Comparison of ENCODE assay signal across 1 cellular context in genomic region chr1:172557270-172557669, GRCh38.
TF ChIP-seq lines count a peak whose summit lies in the region.

No MANE protein-coding gene starts in this region.

TF ChIP-seq in HepG2, 621 proteins besides CTCF, POLR2A, EP300 and RAD21 (continued from another document):
- no peak for TF ChIP-seq LRRFIP1 (CRISPR knock-in tag; conservative IDR thresholded peaks at IDR 0.05)
- TF ChIP-seq REXO4 (CRISPR knock-in tag; IDR thresholded peaks at IDR 0.05; ENCODE audit: borderline replicate concordance): no peak
- no peak for TF ChIP-seq ZNF253 (CRISPR knock-in tag; IDR thresholded peaks at IDR 0.05; ENCODE audit: borderline replicate concordance)
- no peak for TF ChIP-seq ZNF18 (CRISPR knock-in tag; IDR thresholded peaks at IDR 0.05; ENCODE audit: insufficient replicate concordance)
- no peak for TF ChIP-seq ZSCAN31 (CRISPR knock-in tag; IDR thresholded peaks at IDR 0.05; ENCODE audit: low read depth)
- no peak for TF ChIP-seq FOSL2 (CRISPR knock-in tag; IDR thresholded peaks at IDR 0.05)
- TF ChIP-seq SNAI1 (CRISPR knock-in tag; IDR thresholded peaks at IDR 0.05; ENCODE audit: borderline replicate concordance): no peak
- TF ChIP-seq ZNF605 (CRISPR knock-in tag; IDR thresholded peaks at IDR 0.05): no peak
- TF ChIP-seq ATM (IDR thresholded peaks at IDR 0.05; ENCODE audit: borderline replicate concordance): no peak
- no peak for TF ChIP-seq TBL1XR1 (IDR thresholded peaks at IDR 0.05; ENCODE audit: borderline replicate concordance, low read length, partially characterized antibody)
- no peak for TF ChIP-seq ARHGAP35 (CRISPR knock-in tag; IDR thresholded peaks at IDR 0.05; ENCODE audit: borderline replicate concordance)
- TF ChIP-seq NCOR1 (IDR thresholded peaks at IDR 0.05; ENCODE audit: borderline replicate concordance, low read length): peak; percentile 20; the same call in 1 of the 2 replicates
- no peak for TF ChIP-seq THAP9 (CRISPR knock-in tag; IDR thresholded peaks at IDR 0.05; ENCODE audit: borderline replicate concordance)
- peak; percentile 45; the same call in 1 of the 2 replicates for TF ChIP-seq PAXIP1 (CRISPR knock-in tag; conservative IDR thresholded peaks at IDR 0.05)
- no peak; the same call in 1 of the 2 replicates for TF ChIP-seq RCOR2 (CRISPR knock-in tag; IDR thresholded peaks at IDR 0.05)
- no peak for TF ChIP-seq ZFP62 (CRISPR knock-in tag; IDR thresholded peaks at IDR 0.05)
- no peak for TF ChIP-seq EHMT2 (IDR thresholded peaks at IDR 0.05; ENCODE audit: borderline replicate concordance, low read depth, low read length)
- no peak for TF ChIP-seq ZSCAN29 (CRISPR knock-in tag; conservative IDR thresholded peaks at IDR 0.05)
- TF ChIP-seq ZSCAN30 (CRISPR knock-in tag; IDR thresholded peaks at IDR 0.05): no peak
- TF ChIP-seq ZNF562 (CRISPR knock-in tag; IDR thresholded peaks at IDR 0.05; ENCODE audit: borderline replicate concordance): no peak
- no peak for TF ChIP-seq ZNF275 (CRISPR knock-in tag; IDR thresholded peaks at IDR 0.05; ENCODE audit: borderline replicate concordance)
- no peak for TF ChIP-seq ZNF614 (CRISPR knock-in tag; IDR thresholded peaks at IDR 0.05; ENCODE audit: borderline replicate concordance)
